In the genomic region with DNA sequence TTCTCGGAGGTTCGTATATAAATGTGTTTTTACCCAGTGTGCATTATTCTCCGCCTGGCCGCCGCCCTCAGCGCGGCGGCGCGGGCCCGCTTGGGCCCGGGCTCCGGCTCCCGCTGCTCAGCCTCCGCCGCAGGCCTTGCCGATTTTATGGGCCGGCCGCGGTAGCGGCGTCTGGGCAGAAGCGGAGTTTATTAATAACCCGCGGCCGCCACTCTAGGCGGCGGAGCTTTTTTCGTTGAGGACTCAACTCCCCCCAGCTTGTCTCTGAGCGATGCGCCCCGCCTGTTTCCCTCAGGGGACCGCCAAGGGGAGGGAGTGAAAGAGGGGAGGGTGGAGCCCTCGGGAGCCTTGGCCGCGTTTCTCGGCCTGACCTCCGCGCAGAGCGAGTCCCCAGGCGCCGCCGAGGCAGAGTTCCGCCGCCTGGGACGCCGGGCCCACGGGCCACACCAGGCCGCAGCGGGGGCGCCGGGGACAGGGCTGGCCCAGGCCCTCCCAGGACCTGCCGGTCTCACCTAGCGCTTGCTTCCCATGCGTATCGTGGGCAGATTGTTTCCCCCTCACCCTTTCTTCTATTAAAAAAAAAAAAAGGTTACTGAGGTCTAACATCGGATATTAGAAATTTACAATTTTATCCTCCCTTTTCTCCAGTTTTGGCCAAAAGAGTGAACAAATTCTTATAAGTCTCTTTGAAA, we compare ENCODE assay signal across 8 cellular contexts. TPM values are rescaled to one million over a fixed set of nuclear protein-coding genes. Genes with fewer than 3 reads are reported as not detected.
DNase-seq lines count a peak whose midpoint lies in the region; ATAC-seq, FAIRE-seq and TF ChIP-seq lines count a peak whose summit lies in the region.

No MANE protein-coding gene starts in this region.

- under 1% methylated on average over 45 of the region's 57 CpGs for WGBS in right lobe of liver (ENCODE audit: insufficient coverage, low coverage, low lambda C conversion rate, missing lambda C conversion rate)

- H3K27me3 ChIP-seq in BJ (ENCODE audit: control insufficient read depth, insufficient read depth, low read length) (no peaks in the 10 kb centered on the region), right lobe of liver (no peaks in the 10 kb centered on the region)

- no peaks in the 10 kb centered on the region for H3K9me3 ChIP-seq in right lobe of liver

- peak overlapping the region; percentile 97 to 99 (median 99) for H3K27ac ChIP-seq in right lobe of liver

- FAIRE-seq in GM19239 (lab: Jason Lieb, UNC): peak; percentile 77

- POLR2A ChIA-PET in BJ (lab: Charles Lee): interaction anchor here (0.6 to 1.1 kb wide), 4 partner anchors 28 to 193 kb away, joined by 3 to 4 read pairs (median 3); no protein-coding TSS in a partner anchor

- ATAC-seq in HG03439 (IDR thresholded peaks at IDR 0.05; ENCODE audit: unreplicated experiment) (peak; percentile 47), right lobe of liver (peak; percentile 60 to 80 (median 74))

- intact Hi-C loops in right lobe of liver (cut with DNase I): no loop called here

- peak overlapping the region; percentile 54 for H3K4me3 ChIP-seq in BJ (ENCODE audit: low read depth, low read length)
- peak overlapping the region; percentile 75 to 78 (median 77) for H3K4me3 ChIP-seq in right lobe of liver

- H3K36me3 ChIP-seq in BJ (ENCODE audit: control insufficient read depth, insufficient read depth, low read length) (no peaks in the 10 kb centered on the region), right lobe of liver (no peaks in the 10 kb centered on the region)

- DNase-seq in BJ (ENCODE audit: low read depth) (peak; percentile 49), GM19239 (ENCODE audit: insufficient read length, low spot score) (peak; percentile 64), NCI-H510A treated with DMSO at 0.1 percent for 48 hours (lab: John Stamatoyannopoulos, UW) (peak; percentile 82), dermis microvascular lymphatic vessel endothelial cell (ENCODE audit: low read depth in 2 of 2) (peak; percentile 66 to 91), right lobe of liver (peak; percentile 87 to 91 (median 91))
- DNase-seq in activated CD4-positive, alpha-beta T cell treated with anti-CD3 and anti-CD28 coated beads, Interleukin-2, amount 50 U/mL, for 4 hours: peak; percentile 62 to 69
- DNase-seq in stimulated activated CD4-positive, alpha-beta T cell treated with anti-CD3 and anti-CD28 coated beads, Interleukin-4, amount 100 ng/mL, for 4 hours: peak; percentile 68 to 73

- TF ChIP-seq POLR2A in right lobe of liver (IDR thresholded peaks at IDR 0.05): peak; percentile 96

- H3K4me1 ChIP-seq in right lobe of liver: peaks cover 0 to 16% (median 7%) of the 10 kb centered on the region in 4 donors

- CTCF ChIA-PET in BJ (lab: Yijun Ruan, JAX): interaction anchor here (0.6 to 2.6 kb wide), 5 partner anchors 24 to 395 kb away, joined by 3 to 8 read pairs (median 3); no protein-coding TSS in a partner anchor

- TF ChIP-seq CTCF in BJ (IDR thresholded peaks at IDR 0.05; ENCODE audit: insufficient read depth, low read depth, low read length) (no peak), right lobe of liver (IDR thresholded peaks at IDR 0.05) (peak in 1 of 4 donors; percentile 3)

RNA-seq across cellular contexts. Expression of a gene that starts 0.4 kb away (rescaled TPM):
- polyA plus RNA-seq in BJ (2011; rRNA removed): 26.6 and 27.8 TPM in 2 replicates
- polyA minus RNA-seq in BJ (2011; rRNA and poly(A)+ RNA removed): 51.0 and 60.8 TPM in 2 replicates
- total RNA-seq in dermis microvascular lymphatic vessel endothelial cell: 27.6 and 29.5 TPM in 2 replicates
- total RNA-seq in right lobe of liver: 10 to 100 TPM in 2 of 6 experiments, 1 to 10 TPM in 4; 5.8 to 16.0 (median 9.5) TPM

Comparison
In these comparisons a context has a peak if more than half of its experiments do, and no peak if none do; other contexts are left out.
1. Peak in every context shown above with its lines: DNase-seq, ATAC-seq, H3K4me3 ChIP-seq and H3K27ac ChIP-seq.